ENCODE assay signal across 1 cellular context in the genomic region with DNA sequence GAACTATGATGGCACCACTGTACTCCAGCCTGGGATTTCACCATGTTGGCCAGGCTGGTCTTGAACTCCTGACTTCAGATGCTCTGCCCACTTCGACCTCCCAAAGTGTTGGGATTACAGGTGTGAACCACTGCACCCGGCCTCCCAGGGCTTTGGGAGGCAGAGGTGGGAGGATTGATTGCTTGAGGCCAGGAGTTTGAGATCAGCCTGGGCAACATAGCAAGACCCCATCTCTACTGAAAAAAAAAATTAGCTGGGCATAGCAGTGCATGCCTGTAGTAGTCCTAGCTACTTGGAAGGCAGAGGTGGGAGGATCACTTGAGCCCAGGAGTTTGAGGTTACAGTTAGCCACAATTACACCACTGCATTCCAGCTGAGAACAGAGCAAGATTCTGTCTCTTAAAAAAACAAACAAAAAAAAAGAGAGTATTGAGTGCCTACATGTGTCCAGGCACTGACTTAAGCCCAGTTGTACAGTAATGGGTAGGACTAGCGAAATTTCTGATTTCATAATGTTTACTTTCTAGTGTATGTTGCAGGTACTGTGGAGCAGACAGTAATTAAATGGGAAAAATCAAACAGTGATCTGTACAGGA.
TF ChIP-seq lines count a peak whose summit lies in the region.

No MANE protein-coding gene starts in this region.

TF ChIP-seq in IMR-90, 13 proteins besides CTCF, POLR2A, EP300 and RAD21:
- no peak for TF ChIP-seq FOS (IDR thresholded peaks at IDR 0.05; ENCODE audit: low read depth, low read length)
- no peak for TF ChIP-seq MAFK (IDR thresholded peaks at IDR 0.05; ENCODE audit: low read depth, low read length)
- no peak for TF ChIP-seq BHLHE40 (IDR thresholded peaks at IDR 0.05; ENCODE audit: low read depth, low read length)
- no peak for TF ChIP-seq SMC3 (IDR thresholded peaks at IDR 0.05; ENCODE audit: low read depth, low read length)
- no peak for TF ChIP-seq RCOR1 (IDR thresholded peaks at IDR 0.05; ENCODE audit: insufficient replicate concordance, low read length)
- no peak for TF ChIP-seq NFE2L2 (IDR thresholded peaks at IDR 0.05; ENCODE audit: low read depth, low read length)
- TF ChIP-seq MXI1 (IDR thresholded peaks at IDR 0.05; ENCODE audit: borderline replicate concordance, low read depth, low read length), result 0 out of 2 replicates have a peak, but pooled peaks have one; percentile 22
- 0 out of 2 replicates have a peak, but pooled peaks have one; percentile 10 for TF ChIP-seq CEBPB (IDR thresholded peaks at IDR 0.05; ENCODE audit: low read depth, low read length)
